26 cellular contexts compared by ENCODE assay signal in the genomic region with DNA sequence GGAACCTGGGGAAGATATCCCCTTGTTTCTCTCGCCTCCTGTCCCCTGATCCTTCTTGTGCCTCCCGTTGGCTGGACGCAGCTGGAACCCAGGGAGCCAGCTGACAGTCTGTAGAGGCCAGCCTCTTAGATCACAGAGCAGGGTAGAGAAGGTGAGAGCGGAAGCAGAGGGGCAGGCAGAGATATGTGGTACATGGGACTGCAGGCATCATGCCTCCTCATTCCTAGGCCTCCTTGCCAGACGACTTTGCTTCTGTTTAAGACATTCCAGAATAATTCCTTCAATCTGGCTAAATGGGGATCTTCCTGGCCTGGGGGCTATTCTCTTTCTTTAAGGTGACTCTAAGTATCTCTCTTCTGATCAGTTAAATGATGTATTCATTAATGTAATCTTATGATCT.
"Had no signal": no experiment of that assay in that cellular context is flagged by ENCODE, and none has a peak within 500 bp of the region (broad histone marks: within the 10 kb centered on the region; RNA-seq: fewer than 3 reads in every experiment).

No MANE protein-coding gene starts in this region.

- H3K4me3 Mint-ChIP-seq: immature natural killer cell; naive thymus-derived CD4-positive, alpha-beta T cell; nephron progenitor cell; neural progenitor cell; stimulated activated naive CD8-positive, alpha-beta T cell treated with anti-CD3 and anti-CD28 coated beads, Interleukin-15, Interleukin-2, amounts not matched to agents 100 ng/mL and 50 ng/mL, for 24 hours; type B pancreatic cell had no signal

- H3K36me3 ChIP-seq: left ventricle myocardium inferior, neural progenitor cell, ovary, right atrium auricular region, right lobe of liver, suprapubic skin, thoracic aorta, tibial artery, vagina had no signal

- ATAC-seq: mucosa of descending colon; naive thymus-derived CD4-positive, alpha-beta T cell had no signal

- H3K4me2 ChIP-seq: neural progenitor cell, smooth muscle cell had no signal

- H2AFZ ChIP-seq: neural progenitor cell had no signal

- DNase-seq: hypothalamus; immature natural killer cell; left ventricle myocardium inferior; midbrain; mucosa of descending colon; naive thymus-derived CD4-positive, alpha-beta T cell; nephron progenitor cell; ovary; right lobe of liver; stimulated activated CD4-positive, alpha-beta T cell treated with anti-CD3 and anti-CD28 coated beads, Interleukin-1b, Interleukin-23, amount 100 ng/mL, for 48 hours; stimulated activated CD4-positive, alpha-beta T cell treated with anti-CD3 and anti-CD28 coated beads, Interleukin-2, amount 100 ng/mL, for 48 hours; stimulated activated CD4-positive, alpha-beta T cell treated with anti-CD3 and anti-CD28 coated beads, Interleukin-4, amount 100 ng/mL, for 4 hours; stimulated activated CD8-positive, alpha-beta memory T cell treated with anti-CD3 and anti-CD28 coated beads, Interleukin-4, amount 100 ng/mL, for 48 hours; stimulated activated naive CD4-positive, alpha-beta T cell; tibial artery had no signal

- H3K27me3 ChIP-seq: ovary, right atrium auricular region, right lobe of liver, suprapubic skin, vagina had no signal

- H3K9me3 Mint-ChIP-seq: naive thymus-derived CD4-positive, alpha-beta T cell; nephron progenitor cell; stimulated activated naive CD8-positive, alpha-beta T cell treated with anti-CD3 and anti-CD28 coated beads, Interleukin-15, Interleukin-2, amounts not matched to agents 100 ng/mL and 50 ng/mL, for 24 hours; type B pancreatic cell had no signal

- H3K9me3 ChIP-seq: left ventricle myocardium inferior, mucosa of descending colon, ovary, right atrium auricular region, right lobe of liver, suprapubic skin, thoracic aorta, tibial artery, vagina had no signal

- H3K4me3 ChIP-seq: left ventricle myocardium inferior, lung, mucosa of descending colon, neural progenitor cell, ovary, right atrium auricular region, right lobe of liver, smooth muscle cell, suprapubic skin, thoracic aorta, tibial artery, vagina had no signal

- FAIRE-seq: islet of Langerhans had no signal

- H3K9ac ChIP-seq: neural progenitor cell had no signal

- H3K36me3 Mint-ChIP-seq: immature natural killer cell, neural progenitor cell, type B pancreatic cell had no signal

- H3K27ac ChIP-seq: left ventricle myocardium inferior, neural progenitor cell, ovary, right atrium auricular region, right lobe of liver, suprapubic skin, thoracic aorta, tibial artery, vagina had no signal

- H3K4me1 ChIP-seq: left ventricle myocardium inferior, right atrium auricular region, right lobe of liver, suprapubic skin, tibial artery, vagina had no signal

- H3K4me1 Mint-ChIP-seq: immature natural killer cell had no signal

- H3K27ac Mint-ChIP-seq: immature natural killer cell; naive thymus-derived CD4-positive, alpha-beta T cell; nephron progenitor cell; neural progenitor cell; progenitor cell of endocrine pancreas; stimulated activated naive CD8-positive, alpha-beta T cell treated with anti-CD3 and anti-CD28 coated beads, Interleukin-15, Interleukin-2, amounts not matched to agents 100 ng/mL and 50 ng/mL, for 24 hours; type B pancreatic cell had no signal
